In genomic region chr6:70668499-70668812, GRCh38 we compare ENCODE assay signal across 8 cellular contexts. TPM values are rescaled to one million over a fixed set of nuclear protein-coding genes. Genes with fewer than 3 reads are reported as not detected.
DNase-seq lines count a peak whose midpoint lies in the region; ATAC-seq and TF ChIP-seq lines count a peak whose summit lies in the region.

No MANE protein-coding gene starts in this region.

- H3K27me3 ChIP-seq in cardiac muscle cell (no peaks in the 10 kb centered on the region), breast epithelium (no peaks in the 10 kb centered on the region)

- H3K9me3 Mint-ChIP-seq in memory B cell: no peaks in the 10 kb centered on the region

- H3K4me1 Mint-ChIP-seq in memory B cell: peaks cover 25% of the 10 kb centered on the region

- H3K27ac ChIP-seq in cardiac muscle cell (peak overlapping the region; percentile 90), breast epithelium (peak overlapping the region; percentile 93), urinary bladder (ENCODE audit: low read depth) (peak overlapping the region; percentile 92)

- ATAC-seq in memory B cell (ENCODE audit: low read depth) (no peak), esophagus mucosa (no peak), HG02970 (IDR thresholded peaks at IDR 0.05; ENCODE audit: low FRiP score, unreplicated experiment) (no peak)

- TF ChIP-seq CTCF in cardiac muscle cell (IDR thresholded peaks at IDR 0.05; ENCODE audit: low read depth, low read length) (no peak), NB4 (IDR thresholded peaks at IDR 0.05; ENCODE audit: low read depth, low read length) (no peak), breast epithelium (IDR thresholded peaks at IDR 0.05) (no peak)

- H3K9me3 ChIP-seq in cardiac muscle cell (ENCODE audit: low read depth): no peaks in the 10 kb centered on the region
- H3K9me3 ChIP-seq in breast epithelium: no peaks in the 10 kb centered on the region

- H3K27ac Mint-ChIP-seq in memory B cell: peak overlapping the region; percentile 72

- peak overlapping the region; percentile 90 for H3K4me3 Mint-ChIP-seq in memory B cell

- DNase-seq in cardiac muscle cell (ENCODE audit: low read depth in 1 of 2, low spot score in 1 of 2): peak in 1 of 2 donors; percentile 62
- no peak for DNase-seq in cardiac septum (ENCODE audit: low spot score)
- DNase-seq in NB4 (ENCODE audit: low read depth): no peak
- DNase-seq in breast epithelium (ENCODE audit: low spot score in 2 of 2): no peak
- DNase-seq in memory B cell (ENCODE audit: low spot score in 2 of 2): no peak

- H3K36me3 Mint-ChIP-seq in memory B cell: no peaks in the 10 kb centered on the region

- intact Hi-C loops in cardiac septum (cut with DNase I): loop anchor here (5.0 kb wide), 3 partner anchors 101 to 256 kb away; partner anchors contain the start of genes FAM135A and SDHAF4
- intact Hi-C loops in breast epithelium (cut with DNase I; ENCODE audit: low total_unique reads): no loop called here

- TF ChIP-seq POLR2A in NB4 (IDR thresholded peaks at IDR 0.05; ENCODE audit: extremely low read depth, insufficient read length) (no peak), breast epithelium (IDR thresholded peaks at IDR 0.05) (no peak)

- 2% methylated on average over 8 of the region's 8 CpGs for WGBS in urinary bladder

- H3K27me3 Mint-ChIP-seq in memory B cell: no peaks in the 10 kb centered on the region

- H3K36me3 ChIP-seq in cardiac muscle cell (no peaks in the 10 kb centered on the region), breast epithelium (no peaks in the 10 kb centered on the region), urinary bladder (ENCODE audit: insufficient read depth) (no peaks in the 10 kb centered on the region)

- H3K4me3 ChIP-seq in cardiac muscle cell (peak overlapping the region; percentile 54), NB4 (ENCODE audit: low read depth, low read length) (peak overlapping the region; percentile 74), breast epithelium (peak overlapping the region; percentile 91 to 96 (median 92)), urinary bladder (ENCODE audit: low read depth, low read length) (peak overlapping the region; percentile 84)

- H3K4me1 ChIP-seq in cardiac muscle cell (ENCODE audit: low read depth) (peaks cover 19% of the 10 kb centered on the region), breast epithelium (no peaks in the 10 kb centered on the region), urinary bladder (ENCODE audit: insufficient read depth) (no peaks in the 10 kb centered on the region)

RNA-seq across cellular contexts. Expression of gene SMAP1, which starts 0.8 kb away (rescaled TPM):
- 37.7 and 43.8 TPM in 2 replicates for total RNA-seq in cardiac muscle cell
- 43.1 and 44.3 TPM in 2 replicates for polyA plus RNA-seq in cardiac muscle cell
- total RNA-seq in cardiac septum: 32.5 TPM
- total RNA-seq in breast epithelium: 10 to 100 TPM; 22.0 to 36.6 (median 27.1) TPM
- total RNA-seq in urinary bladder: 37.2 TPM
- polyA plus RNA-seq in urinary bladder: 26.6 TPM
- 35.3 TPM for total RNA-seq in esophagus mucosa
